Comparison of ENCODE assay signal across 9 cellular contexts in the genomic region with DNA sequence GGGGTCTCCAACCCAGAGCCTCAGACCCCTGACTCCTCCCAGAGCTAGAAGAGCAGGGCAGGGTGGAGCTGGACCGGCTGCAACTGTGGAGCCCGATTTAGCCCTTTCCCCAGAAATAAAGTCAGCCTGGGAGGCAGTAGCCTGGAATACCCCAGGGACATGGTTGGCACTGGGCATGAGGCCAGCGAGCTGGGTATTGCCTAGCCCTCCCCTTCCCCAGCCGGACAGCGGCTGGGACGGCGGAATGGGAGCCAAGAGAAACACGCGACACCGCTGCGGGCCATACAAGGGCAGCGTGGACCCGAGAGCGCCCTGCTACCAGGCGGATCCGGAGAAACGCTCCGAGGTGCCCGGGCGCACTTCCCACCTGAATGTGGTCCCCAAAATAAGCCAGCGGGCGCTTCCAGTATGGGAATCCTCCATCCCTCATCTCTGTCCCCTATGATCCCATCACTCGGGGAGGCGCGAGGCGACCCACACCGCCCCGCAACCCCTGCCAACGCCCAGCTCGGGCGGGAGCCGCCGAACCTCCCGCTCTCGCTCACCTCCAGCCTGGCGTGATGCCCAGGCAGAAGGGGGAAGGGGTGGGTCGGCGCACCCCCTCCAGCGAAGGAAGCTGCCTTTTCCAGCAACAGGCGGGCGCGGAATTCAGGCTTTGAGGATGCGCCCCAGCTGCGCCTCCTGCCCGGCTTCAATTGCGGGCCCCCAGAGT. TPM values are rescaled to one million over a fixed set of nuclear protein-coding genes. Genes with fewer than 3 reads are reported as not detected.
DNase-seq lines count a peak whose midpoint lies in the region; ATAC-seq lines count a peak whose summit lies in the region.
"Had no signal": no experiment of that assay in that cellular context is flagged by ENCODE, and none has a peak within 500 bp of the region (broad histone marks: within the 10 kb centered on the region; RNA-seq: fewer than 3 reads in every experiment).

No MANE protein-coding gene starts in this region.

- H3K36me3 ChIP-seq in Karpas-422 (ENCODE audit: insufficient read depth, low read length) (no peaks in the 10 kb centered on the region), adipocyte (ENCODE audit: control insufficient read depth, insufficient read depth, low read length, severe bottlenecking) (peaks cover 34% of the 10 kb centered on the region)

- H3K9me2 ChIP-seq in Karpas-422 (replicated peaks; ENCODE audit: insufficient read depth, low read length) = no peaks in the 10 kb centered on the region

- no peaks in the 10 kb centered on the region for H3K79me2 ChIP-seq in Karpas-422 (ENCODE audit: low read length)

- no peaks in the 10 kb centered on the region for H4K20me1 ChIP-seq in Karpas-422 (ENCODE audit: insufficient read depth, low read depth, low read length)

- DNase-seq in COR-L47 (lab: John Stamatoyannopoulos, UW) = peak; percentile 77
- peak; percentile 41 for DNase-seq in Karpas-422
- DNase-seq in adipocyte (ENCODE audit: low read depth) = peak; percentile 50
- peak in 41 of 51 donors; percentile 32 to 88 (median 77) for DNase-seq in hypothalamus (lab: John Stamatoyannopoulos, UW)
- peak; percentile 84 for DNase-seq in sciatic nerve (ENCODE audit: low spot score)
- DNase-seq in NK-92 (lab: John Stamatoyannopoulos, UW; ENCODE audit: unreplicated experiment) = no peak
- DNase-seq in SKM-1 (lab: John Stamatoyannopoulos, UW; ENCODE audit: unreplicated experiment) = no peak

- H3K4me3 ChIP-seq in Karpas-422 (ENCODE audit: low read length) (peak overlapping the region; percentile 65), adipocyte (ENCODE audit: low read length) (peak overlapping the region; percentile 82)

- peak overlapping the region; percentile 54 for H3K9ac ChIP-seq in Karpas-422 (ENCODE audit: low read length)
- peak overlapping the region; percentile 88 for H3K9ac ChIP-seq in adipocyte (ENCODE audit: low read length)

- intact Hi-C loops in sciatic nerve (cut with DNase I) = no loop called here

- H3K9me3 ChIP-seq in Karpas-422 (ENCODE audit: low read length) = no peaks in the 10 kb centered on the region
- H3K9me3 ChIP-seq in adipocyte (ENCODE audit: control insufficient read depth, low read length) = no peaks in the 10 kb centered on the region

- no peak overlapping the region; the same call in 1 of the 2 replicates for H2AFZ ChIP-seq in Karpas-422 (ENCODE audit: low read length)

- no peaks in the 10 kb centered on the region for H3K27me3 ChIP-seq in Karpas-422 (ENCODE audit: low read length)
- H3K27me3 ChIP-seq in adipocyte (replicated peaks; ENCODE audit: control insufficient read depth, insufficient read depth, low read length) = peaks cover 8% of the 10 kb centered on the region

- no peak overlapping the region for H3K27ac ChIP-seq in Karpas-422 (ENCODE audit: low read length)

- H3K4me2 ChIP-seq in Karpas-422 (ENCODE audit: low read depth, low read length, poor library complexity, severe bottlenecking) = peak overlapping the region; percentile 78

- ATAC-seq in sciatic nerve = peak; percentile 30
- ATAC-seq in HG02884 (IDR thresholded peaks at IDR 0.05; ENCODE audit: unreplicated experiment) = no peak

- H3K4me1 ChIP-seq in Karpas-422 (ENCODE audit: low read length) = peaks cover 51% of the 10 kb centered on the region
- peaks cover 25% of the 10 kb centered on the region for H3K4me1 ChIP-seq in adipocyte (ENCODE audit: control insufficient read depth, insufficient read depth, low read length)

RNA-seq across cellular contexts. Expression of a gene that starts 0.8 kb away (rescaled TPM):
- total RNA-seq in Karpas-422 (2014; rRNA removed; shearing (Covaris generic); ENCODE audit: low replicate concordance) = 2.0 and 2.1 TPM in 2 replicates
- 146 TPM for total RNA-seq in sciatic nerve

RNA-seq across cellular contexts. Expression of a gene that starts 18.2 kb away (rescaled TPM):
- 3.9 and 8.8 TPM in 2 replicates for total RNA-seq in Karpas-422 (2014; rRNA removed; shearing (Covaris generic); ENCODE audit: low replicate concordance)
- total RNA-seq in sciatic nerve = 17.4 TPM

RNA-seq across cellular contexts. Expression of a gene that starts 24.5 kb away (rescaled TPM):
- not detected in 2 replicates for total RNA-seq in Karpas-422 (2014; rRNA removed; shearing (Covaris generic); ENCODE audit: low replicate concordance)
- 27.7 TPM for total RNA-seq in sciatic nerve
- total RNA-seq: NCI-H460 had no signal

RNA-seq across cellular contexts. Expression of a gene that starts 30.3 kb away (rescaled TPM):
- not detected in 2 replicates for total RNA-seq in Karpas-422 (2014; rRNA removed; shearing (Covaris generic); ENCODE audit: low replicate concordance)
- total RNA-seq in sciatic nerve = not detected
- total RNA-seq: NCI-H460 had no signal

Comparison
In these comparisons a context has a peak if more than half of its experiments do, and no peak if none do; other contexts are left out.
1. DNase-seq: peak in COR-L47 (single experiment), Karpas-422 (single experiment), adipocyte (single experiment), hypothalamus (41 of 51) and sciatic nerve (single experiment); none in NK-92 (single experiment) and SKM-1 (single experiment).
2. RNA of a gene that starts 0.8 kb away (total RNA-seq): 146 TPM in sciatic nerve (single experiment); 2.0 to 2.1 TPM in Karpas-422; every median in the first group is over 10 times any median in the second.
3. RNA of a gene that starts 24.5 kb away (total RNA-seq): 27.7 TPM in sciatic nerve (single experiment); not detected in Karpas-422; every median in the first group is over 10 times any median in the second.